In genomic region chr3:45978348-45978747, GRCh38 we compare ENCODE assay signal across 8 cellular contexts. TPM values are rescaled to one million over a fixed set of nuclear protein-coding genes. Genes with fewer than 3 reads are reported as not detected.
DNase-seq lines count a peak whose midpoint lies in the region; ATAC-seq and TF ChIP-seq lines count a peak whose summit lies in the region.

No MANE protein-coding gene starts in this region.

- H3K27ac ChIP-seq in mucosa of rectum (ENCODE audit: low read depth in 2 of 2, low read length in 2 of 2) (peak overlapping the region; percentile 38 to 53), vagina (peak overlapping the region; percentile 65)

- H3K9me3 Mint-ChIP-seq in endothelial cell (ENCODE audit: unreplicated experiment) = no peaks in the 10 kb centered on the region

- H3K4me3 ChIP-seq in mucosa of rectum (ENCODE audit: low read length in 2 of 2) = no peak overlapping the region
- H3K4me3 ChIP-seq in vagina = no peak overlapping the region

- no peak for TF ChIP-seq POLR2A in vagina (IDR thresholded peaks at IDR 0.05)

- H3K36me3 ChIP-seq in mucosa of rectum (ENCODE audit: control insufficient read depth in 2 of 2, insufficient read depth in 2 of 2, low read length in 2 of 2) (peaks cover 39 to 44% of the 10 kb centered on the region in 2 donors), vagina (peaks cover under 1 to 54% of the 10 kb centered on the region in 2 donors)

- H3K4me1 ChIP-seq in mucosa of rectum (ENCODE audit: control insufficient read depth in 2 of 2, insufficient read depth in 2 of 2, low read length in 2 of 2) (peaks cover 10 to 25% of the 10 kb centered on the region in 2 donors), vagina (peaks cover 49% of the 10 kb centered on the region)

- H3K27me3 ChIP-seq in mucosa of rectum (ENCODE audit: control insufficient read depth in 2 of 2, insufficient read depth in 2 of 2, low read length in 2 of 2) (no peaks in the 10 kb centered on the region), vagina (no peaks in the 10 kb centered on the region)

- H3K9me3 ChIP-seq in mucosa of rectum (ENCODE audit: control insufficient read depth in 2 of 2, low read length in 2 of 2) = no peaks in the 10 kb centered on the region
- H3K9me3 ChIP-seq in vagina = no peaks in the 10 kb centered on the region

- DNase-seq in stimulated activated CD4-positive, alpha-beta T cell treated with anti-CD3 and anti-CD28 coated beads, Interleukin-12 subunit alpha, Interleukin-12 subunit beta, amount 100 ng/mL, for 48 hours (ENCODE audit: low read depth in 2 of 3, low spot score in 1 of 3) = peak in 2 of 3 donors; percentile 38 to 63
- no peak for DNase-seq in stimulated activated CD4-positive, alpha-beta T cell treated with anti-CD3 and anti-CD28 coated beads, Interleukin-12 subunit alpha, Interleukin-12 subunit beta, amount 100 ng/mL, for 4 hours
- DNase-seq in activated T-helper 1 cell treated with Interleukin-2 at 50 U/mL for 16 hours (ENCODE audit: low read depth) (peak; percentile 37), vagina (ENCODE audit: extremely low spot score in 2 of 2) (no peak), endothelial cell (ENCODE audit: low spot score) (no peak), NCI-H526 treated with DMSO at 0.1 percent for 48 hours (lab: John Stamatoyannopoulos, UW) (no peak)

- H3K27me3 Mint-ChIP-seq in endothelial cell (ENCODE audit: unreplicated experiment) = no peaks in the 10 kb centered on the region

- intact Hi-C loops in vagina (cut with DNase I) = no loop called here

- H3K4me1 Mint-ChIP-seq in endothelial cell (ENCODE audit: unreplicated experiment) = no peaks in the 10 kb centered on the region

- no peak for ATAC-seq in GM21619 (IDR thresholded peaks at IDR 0.05; ENCODE audit: unreplicated experiment)

- no peak overlapping the region for H3K4me3 Mint-ChIP-seq in endothelial cell (ENCODE audit: unreplicated experiment)

- H3K27ac Mint-ChIP-seq in endothelial cell (ENCODE audit: unreplicated experiment) = no peak overlapping the region

- H3K9ac ChIP-seq in mucosa of rectum (ENCODE audit: low read depth in 1 of 2, low read length in 2 of 2) = no peak overlapping the region

- H3K36me3 Mint-ChIP-seq in endothelial cell (ENCODE audit: low read depth, unreplicated experiment) = peaks cover 20% of the 10 kb centered on the region

- TF ChIP-seq CTCF in vagina (IDR thresholded peaks at IDR 0.05) = no peak
- no peak for TF ChIP-seq CTCF in endothelial cell (IDR thresholded peaks at IDR 0.05; ENCODE audit: unreplicated experiment)

RNA-seq across cellular contexts. Expression of gene FYCO1, which starts 17.3 kb away (rescaled TPM):
- 45.7 TPM for total RNA-seq in vagina
- 13.8 TPM for total RNA-seq in endothelial cell (ENCODE audit: unreplicated experiment)

RNA-seq across cellular contexts. Expression of gene CXCR6, which starts 35.1 kb away (rescaled TPM):
- total RNA-seq in vagina (9.6 TPM), endothelial cell (ENCODE audit: unreplicated experiment) (not detected)

RNA-seq across cellular contexts. Expression of gene XCR1, which starts 48.9 kb away (rescaled TPM):
- total RNA-seq in vagina (not detected), endothelial cell (ENCODE audit: unreplicated experiment) (not detected)

Comparison
In these comparisons a context has a peak if more than half of its experiments do, and no peak if none do; other contexts are left out.
1. DNase-seq: peak in stimulated activated CD4-positive, alpha-beta T cell treated with anti-CD3 and anti-CD28 coated beads, Interleukin-12 subunit alpha, Interleukin-12 subunit beta, amount 100 ng/mL, for 48 hours (2 of 3) and activated T-helper 1 cell treated with Interleukin-2 at 50 U/mL for 16 hours (single experiment); none in stimulated activated CD4-positive, alpha-beta T cell treated with anti-CD3 and anti-CD28 coated beads, Interleukin-12 subunit alpha, Interleukin-12 subunit beta, amount 100 ng/mL, for 4 hours (single experiment), vagina (0 of 2), endothelial cell (single experiment) and NCI-H526 treated with DMSO at 0.1 percent for 48 hours (single experiment).
2. RNA of gene CXCR6, which starts 35.1 kb away (total RNA-seq): 9.6 TPM in vagina (single experiment); not detected in endothelial cell (single experiment); every median in the first group is over 10 times any median in the second.